ENCODE assay signal across 20 cellular contexts in genomic region chr10:79392020-79392398, GRCh38. TPM values are rescaled to one million over a fixed set of nuclear protein-coding genes. Genes with fewer than 3 reads are reported as not detected.
DNase-seq lines count a peak whose midpoint lies in the region; ATAC-seq and TF ChIP-seq lines count a peak whose summit lies in the region.
"Had no signal": no experiment of that assay in that cellular context is flagged by ENCODE, and none has a peak within 500 bp of the region (broad histone marks: within the 10 kb centered on the region; RNA-seq: fewer than 3 reads in every experiment).

No MANE protein-coding gene starts in this region.

- H2BK12ac ChIP-seq in trophoblast cell (ENCODE audit: low read length): no peak overlapping the region

- TF ChIP-seq POLR2A in gastroesophageal sphincter (IDR thresholded peaks at IDR 0.05) (no peak), uterus (IDR thresholded peaks at IDR 0.05) (no peak)

- no peaks in the 10 kb centered on the region for H3K9me3 ChIP-seq in cardiac muscle cell (ENCODE audit: low read depth)
- no peaks in the 10 kb centered on the region for H3K9me3 ChIP-seq in gastroesophageal sphincter
- H3K9me3 ChIP-seq in trophoblast cell (ENCODE audit: insufficient read depth, low read depth, low read length): peaks cover under 1% of the 10 kb centered on the region
- H3K9me3 ChIP-seq in uterus: no peaks in the 10 kb centered on the region
- H3K9me3 ChIP-seq in MM.1S (replicated peaks; ENCODE audit: insufficient read depth, low read length): no peaks in the 10 kb centered on the region
- H3K9me3 ChIP-seq: neutrophil, SJSA1, upper lobe of left lung had no signal

- H3K36me3 Mint-ChIP-seq in HFFc6 (ENCODE audit: low read depth): peaks cover 31% of the 10 kb centered on the region
- H3K36me3 Mint-ChIP-seq: activated naive CD4-positive, alpha-beta T cell treated with anti-CD3 and anti-CD28 coated beads, Interleukin-2, amount 10 ng/mL, durations not matched to agents 7 days and 5 days; CD8-positive, alpha-beta T cell had no signal

- intact Hi-C loops in left cardiac atrium (cut with DNase I) (no loop called here), uterus (cut with DNase I; ENCODE audit: low total_unique reads) (no loop called here)

- peaks cover 2% of the 10 kb centered on the region for H3K36me3 ChIP-seq in cardiac muscle cell
- H3K36me3 ChIP-seq in gastroesophageal sphincter: peaks cover 0 to 54% of the 10 kb centered on the region in 2 donors
- H3K36me3 ChIP-seq in trophoblast cell (ENCODE audit: control insufficient read depth in 1 of 2, insufficient read depth in 2 of 2, low read length in 2 of 2): no peaks in the 10 kb centered on the region
- H3K36me3 ChIP-seq in uterus: no peaks in the 10 kb centered on the region
- H3K36me3 ChIP-seq in MM.1S (replicated peaks; ENCODE audit: insufficient read depth, low read length): no peaks in the 10 kb centered on the region
- H3K36me3 ChIP-seq: neutrophil had no signal

- H3K27me3 ChIP-seq in cardiac muscle cell (no peaks in the 10 kb centered on the region), gastroesophageal sphincter (no peaks in the 10 kb centered on the region), trophoblast cell (ENCODE audit: insufficient read depth, low read length) (no peaks in the 10 kb centered on the region), uterus (no peaks in the 10 kb centered on the region), MM.1S (replicated peaks; ENCODE audit: insufficient read depth, low read length) (no peaks in the 10 kb centered on the region)
- H3K27me3 ChIP-seq: neutrophil, SJSA1, upper lobe of left lung had no signal

- no peak overlapping the region for H3K4me3 Mint-ChIP-seq in HFFc6
- H3K4me3 Mint-ChIP-seq: activated naive CD4-positive, alpha-beta T cell treated with anti-CD3 and anti-CD28 coated beads, Interleukin-2, amount 10 ng/mL, durations not matched to agents 7 days and 5 days; CD8-positive, alpha-beta T cell had no signal

- H3K79me1 ChIP-seq in trophoblast cell (ENCODE audit: low read length): peaks cover 2% of the 10 kb centered on the region

- H3K9ac ChIP-seq in trophoblast cell (ENCODE audit: low read length) (no peak overlapping the region), MM.1S (ENCODE audit: low read length) (no peak overlapping the region)

- H3F3A ChIP-seq in MM.1S (ENCODE audit: insufficient read depth, low read length): no peaks in the 10 kb centered on the region

- H4K12ac ChIP-seq in trophoblast cell (ENCODE audit: low read depth, low read length): no peak overlapping the region

- no peak overlapping the region for H3K14ac ChIP-seq in trophoblast cell (ENCODE audit: low read length)

- H4K8ac ChIP-seq in trophoblast cell (ENCODE audit: low read depth, low read length): no peak overlapping the region

- peaks cover 3% of the 10 kb centered on the region for H3K27me3 Mint-ChIP-seq in HFFc6 (ENCODE audit: insufficient read depth)

- 83 to 87% methylated on average over 7 to 10 of the region's 14 CpGs for WGBS in gastroesophageal sphincter (ENCODE audit: low coverage in 1 of 2), 2 donors
- no CpG with 5 or more reads among the region's 14 CpGs for WGBS in trophoblast cell (ENCODE audit: extremely low coverage, insufficient coverage, insufficient read length)

- H3K18ac ChIP-seq in trophoblast cell (ENCODE audit: low read length): no peak overlapping the region

- peak overlapping the region; percentile 20 for H3K27ac ChIP-seq in cardiac muscle cell
- H3K27ac ChIP-seq in gastroesophageal sphincter: peak overlapping the region in 3 of 4 donors; percentile 44 to 74 (median 59)
- no peak overlapping the region for H3K27ac ChIP-seq in trophoblast cell (ENCODE audit: low read depth, low read length)
- peak overlapping the region; percentile 57 to 73 for H3K27ac ChIP-seq in uterus
- no peak overlapping the region for H3K27ac ChIP-seq in MM.1S (ENCODE audit: low read length)
- H3K27ac ChIP-seq: neutrophil, SJSA1 had no signal

- H2AK5ac ChIP-seq in trophoblast cell (ENCODE audit: low read length): no peak overlapping the region

- H3K4ac ChIP-seq in trophoblast cell (ENCODE audit: low read depth, low read length): no peak overlapping the region

- no peaks in the 10 kb centered on the region for H3K9me3 Mint-ChIP-seq in HFFc6
- H3K9me3 Mint-ChIP-seq: activated naive CD4-positive, alpha-beta T cell treated with anti-CD3 and anti-CD28 coated beads, Interleukin-2, amount 10 ng/mL, durations not matched to agents 7 days and 5 days; CD8-positive, alpha-beta T cell had no signal

- H2BK5ac ChIP-seq in trophoblast cell (ENCODE audit: low read depth, low read length, poor library complexity): no peak overlapping the region

- no peak overlapping the region for H3K23ac ChIP-seq in trophoblast cell (ENCODE audit: low read length)

- H4K20me1 ChIP-seq in MM.1S (ENCODE audit: insufficient read depth, low read length): no peaks in the 10 kb centered on the region

- no peak for TF ChIP-seq CTCF in cardiac muscle cell (IDR thresholded peaks at IDR 0.05; ENCODE audit: low read depth, low read length)
- no peak for TF ChIP-seq CTCF in gastroesophageal sphincter (IDR thresholded peaks at IDR 0.05)
- no peak for TF ChIP-seq CTCF in uterus (IDR thresholded peaks at IDR 0.05)
- TF ChIP-seq CTCF in MM.1S (IDR thresholded peaks at IDR 0.05; ENCODE audit: low read length): no peak
- no peak for TF ChIP-seq CTCF in HFFc6 (IDR thresholded peaks at IDR 0.05)

- peak overlapping the region; percentile 51 for H4K91ac ChIP-seq in trophoblast cell (ENCODE audit: low read depth, low read length)

- H3K27ac Mint-ChIP-seq in HFFc6: no peak overlapping the region
- H3K27ac Mint-ChIP-seq: activated naive CD4-positive, alpha-beta T cell treated with anti-CD3 and anti-CD28 coated beads, Interleukin-2, amount 10 ng/mL, durations not matched to agents 7 days and 5 days; CD8-positive, alpha-beta T cell had no signal

- peaks cover 19% of the 10 kb centered on the region for H3K4me1 ChIP-seq in cardiac muscle cell (ENCODE audit: low read depth)
- H3K4me1 ChIP-seq in gastroesophageal sphincter: peaks cover 0 to 77% (median 27%) of the 10 kb centered on the region in 3 donors
- peaks cover 9 to 12% of the 10 kb centered on the region in 2 experiments for H3K4me1 ChIP-seq in trophoblast cell (ENCODE audit: control insufficient read depth in 1 of 2, insufficient read depth in 2 of 2, low read length in 2 of 2)
- H3K4me1 ChIP-seq in uterus: peaks cover 8 to 9% of the 10 kb centered on the region in 2 donors
- H3K4me1 ChIP-seq in MM.1S (ENCODE audit: low read length): no peaks in the 10 kb centered on the region
- H3K4me1 ChIP-seq: SJSA1 had no signal

- H3K79me2 ChIP-seq in trophoblast cell (ENCODE audit: control insufficient read depth, insufficient read depth, low read length, poor library complexity) (no peaks in the 10 kb centered on the region), MM.1S (ENCODE audit: low read length) (no peaks in the 10 kb centered on the region)

- DNase-seq in cardiac muscle cell (ENCODE audit: low read depth in 1 of 2, low spot score in 1 of 2) (no peak), left cardiac atrium (no peak), trophoblast cell (no peak), uterus (peak in 1 of 2 donors; percentile 17), MM.1S (no peak), HFFc6 (no peak)
- no peak for DNase-seq in activated CD4-positive, alpha-beta T cell treated with anti-CD3 and anti-CD28 coated beads, Interleukin-2, amount 50 U/mL, for 4 hours
- DNase-seq: CD8-positive, alpha-beta T cell; Karpas-422; NCI-H1105 treated with DMSO at 0.1 percent for 48 hours; NCI-H526 treated with DMSO at 0.1 percent for 48 hours; small intestine; stimulated activated CD4-positive, alpha-beta T cell treated with anti-CD3 and anti-CD28 coated beads, Interleukin-4, amount 100 ng/mL, for 4 hours; stimulated activated CD8-positive, alpha-beta memory T cell treated with anti-CD3 and anti-CD28 coated beads, Interleukin-4, amount 100 ng/mL, for 48 hours; T-helper 9 cell had no signal

- peaks cover 19% of the 10 kb centered on the region for H3K4me1 Mint-ChIP-seq in HFFc6 (ENCODE audit: low read depth)
- H3K4me1 Mint-ChIP-seq: activated naive CD4-positive, alpha-beta T cell treated with anti-CD3 and anti-CD28 coated beads, Interleukin-2, amount 10 ng/mL, durations not matched to agents 7 days and 5 days had no signal

- no peak for ATAC-seq in left cardiac atrium
- ATAC-seq in gastroesophageal sphincter: no peak
- ATAC-seq: CD8-positive, alpha-beta T cell had no signal

- H3K4me3 ChIP-seq in cardiac muscle cell (no peak overlapping the region), gastroesophageal sphincter (no peak overlapping the region), trophoblast cell (ENCODE audit: low read depth, low read length) (no peak overlapping the region), uterus (no peak overlapping the region), MM.1S (ENCODE audit: low read length) (no peak overlapping the region)
- H3K4me3 ChIP-seq: SJSA1, upper lobe of left lung had no signal

- no peaks in the 10 kb centered on the region for H3K9me2 ChIP-seq in MM.1S (replicated peaks; ENCODE audit: insufficient read depth, low read length)

- no peak overlapping the region for H2BK120ac ChIP-seq in trophoblast cell (ENCODE audit: insufficient read depth, low read length, poor library complexity)

- no peak for TF ChIP-seq EP300 in gastroesophageal sphincter (IDR thresholded peaks at IDR 0.05)

- no peak overlapping the region for H3K4me2 ChIP-seq in trophoblast cell (ENCODE audit: low read length)
- no peak overlapping the region for H3K4me2 ChIP-seq in MM.1S (ENCODE audit: low read depth, low read length)

- peak overlapping the region; percentile 24 for H2AFZ ChIP-seq in trophoblast cell (ENCODE audit: insufficient read depth, low read length, poor library complexity)
- H2AFZ ChIP-seq in MM.1S (ENCODE audit: low read length): no peak overlapping the region

RNA-seq across cellular contexts. Expression of gene PPIF, which starts 44.7 kb away (rescaled TPM):
- total RNA-seq in cardiac muscle cell: 86.6 and 101 TPM in 2 replicates
- 125 and 143 TPM in 2 replicates for polyA plus RNA-seq in cardiac muscle cell
- total RNA-seq in left cardiac atrium: 100 to 1,000 TPM; 110 to 155 TPM
- 10 to 100 TPM; 16.5 to 38.0 (median 22.8) TPM for total RNA-seq in gastroesophageal sphincter
- 46.4 and 48.2 TPM in 2 replicates for polyA plus RNA-seq in trophoblast cell (2013)
- total RNA-seq in uterus: 10 to 100 TPM in 3 of 4 donors, under 1 TPM in 1; 0.26 to 22.6 (median 12.7) TPM
- 100 to 1,000 TPM in 3 of 6 experiments, 10 to 100 TPM in 3; 66.1 to 109 (median 98.9) TPM for total RNA-seq in HFFc6 (2021; fragmentation: NEBNext Ultra II Directional; extraction: Animal tissue kit (Norgen Biotek cat#: 25700))

RNA-seq across cellular contexts. Expression of gene ZCCHC24, which starts 53.4 kb away (rescaled TPM):
- 56.5 and 58.0 TPM in 2 replicates for total RNA-seq in cardiac muscle cell
- 65.4 and 81.5 TPM in 2 replicates for polyA plus RNA-seq in cardiac muscle cell
- total RNA-seq in left cardiac atrium: 10 to 100 TPM; 52.9 to 56.6 TPM
- total RNA-seq in gastroesophageal sphincter: 100 to 1,000 TPM in 1 of 4 donors, 10 to 100 TPM in 3; 60.5 to 186 (median 84.1) TPM
- polyA plus RNA-seq in trophoblast cell (2013): 2.8 and 3.0 TPM in 2 replicates
- 100 to 1,000 TPM in 1 of 4 donors, 10 to 100 TPM in 3; 32.8 to 122 (median 37.7) TPM for total RNA-seq in uterus
- 10 to 100 TPM; 33.2 to 40.3 (median 37.5) TPM for total RNA-seq in HFFc6 (2021; fragmentation: NEBNext Ultra II Directional; extraction: Animal tissue kit (Norgen Biotek cat#: 25700))

Comparison
In these comparisons a context has a peak if more than half of its experiments do, and no peak if none do; other contexts are left out.
1. H3K27ac ChIP-seq: peak in cardiac muscle cell (single experiment), gastroesophageal sphincter (3 of 4) and uterus (2 of 2); none in trophoblast cell (single experiment) and MM.1S (single experiment).